36 cellular contexts compared by ENCODE assay signal in genomic region chr1:114701931-114702330, GRCh38. TPM values are rescaled to one million over a fixed set of nuclear protein-coding genes. Genes with fewer than 3 reads are reported as not detected.
"Had no signal": no experiment of that assay in that cellular context is flagged by ENCODE, and none has a peak within 500 bp of the region (broad histone marks: within the 10 kb centered on the region; RNA-seq: fewer than 3 reads in every experiment).

No MANE protein-coding gene starts in this region.

- H3K9me3 Mint-ChIP-seq: activated CD4-positive, alpha-beta T cell treated with anti-CD3 and anti-CD28 coated beads, Interleukin-2, amount 10 ng/mL, durations not matched to agents 24 days and 14 days; activated CD8-positive, alpha-beta T cell treated with anti-CD3 and anti-CD28 coated beads for 36 hours; activated naive CD4-positive, alpha-beta T cell treated with anti-CD3 and anti-CD28 coated beads, Interleukin-2, amount 50 U/mL, for 24 hours; activated naive CD8-positive, alpha-beta T cell treated with anti-CD3 and anti-CD28 coated beads, Interleukin-2, amount 10 ng/mL, durations not matched to agents 7 days and 5 days; activated T-cell treated with anti-CD3 and anti-CD28 coated beads, Interleukin-2, amount 50 U/mL, for 24 hours; activated T-helper 2 cell treated with anti-CD3 and anti-CD28 coated beads, Interferon-gamma antibody, Interleukin-2, Interleukin-4, amounts not matched to agents 10 μg/mL and 5 μg/mL and 100 μg/mL, durations not matched to agents 14 hours and 24 hours and 36 hours; central memory CD8-positive, alpha-beta T cell had no signal

- H3K27ac ChIP-seq: ascending aorta, cardiac muscle cell, PC-9, RWPE1 had no signal

- H3K4me3 Mint-ChIP-seq: activated CD4-positive, alpha-beta T cell treated with anti-CD3 and anti-CD28 coated beads, Interleukin-2, amount 10 ng/mL, durations not matched to agents 24 days and 14 days; activated CD8-positive, alpha-beta T cell treated with anti-CD3 and anti-CD28 coated beads for 36 hours; activated naive CD4-positive, alpha-beta T cell treated with anti-CD3 and anti-CD28 coated beads, Interleukin-2, amount 50 U/mL, for 24 hours; activated naive CD8-positive, alpha-beta T cell treated with anti-CD3 and anti-CD28 coated beads, Interleukin-2, amount 10 ng/mL, durations not matched to agents 7 days and 5 days; activated T-cell treated with anti-CD3 and anti-CD28 coated beads, Interleukin-2, amount 50 U/mL, for 24 hours; central memory CD8-positive, alpha-beta T cell had no signal

- H3K4me1 ChIP-seq: ascending aorta had no signal

- H3K4me2 ChIP-seq: PC-9 had no signal

- DNase-seq: activated CD4-positive, alpha-beta T cell treated with anti-CD3 and anti-CD28 coated beads, Interleukin-2, amount 10 ng/mL, durations not matched to agents 24 days and 14 days; activated CD4-positive, alpha-beta T cell treated with anti-CD3 and anti-CD28 coated beads, Interleukin-2, amount 50 U/mL, for 4 hours; activated CD8-positive, alpha-beta T cell treated with anti-CD3 and anti-CD28 coated beads for 36 hours; activated gamma-delta T cell; activated naive CD4-positive, alpha-beta T cell treated with Interleukin-2 at 50 U/mL for 16 hours; activated naive CD8-positive, alpha-beta T cell treated with anti-CD3 and anti-CD28 coated beads, Interleukin-2, amount 10 ng/mL, durations not matched to agents 7 days and 5 days; activated T-cell treated with anti-CD3 and anti-CD28 coated beads, Interleukin-2, amount 50 U/mL, for 24 hours; amygdala; Kasumi-1; MG63; MV-4-11; NCI-H1092 treated with DMSO at 0.1 percent for 48 hours; NCI-H1417; NCI-H146; NCI-H187; NCI-H2029 treated with DMSO at 0.1 percent for 48 hours; NCI-H2107; NCI-H2171; NCI-H510A; NCI-H526; NCI-H748 treated with DMSO at 0.1 percent for 48 hours; PC-9; SIG-M5; T1000 had no signal

- H3K27me3 ChIP-seq: ascending aorta, MG63 had no signal

- H3K4me3 ChIP-seq: ascending aorta, cardiac muscle cell, MG63, PC-9 had no signal

- FAIRE-seq: RCC 7860 had no signal

- H3K27ac Mint-ChIP-seq: activated CD4-positive, alpha-beta T cell treated with anti-CD3 and anti-CD28 coated beads, Interleukin-2, amount 10 ng/mL, durations not matched to agents 24 days and 14 days; activated CD8-positive, alpha-beta T cell treated with anti-CD3 and anti-CD28 coated beads for 36 hours; activated naive CD4-positive, alpha-beta T cell treated with anti-CD3 and anti-CD28 coated beads, Interleukin-2, amount 50 U/mL, for 24 hours; activated naive CD8-positive, alpha-beta T cell treated with anti-CD3 and anti-CD28 coated beads, Interleukin-2, amount 10 ng/mL, durations not matched to agents 7 days and 5 days; activated T-cell treated with anti-CD3 and anti-CD28 coated beads, Interleukin-2, amount 50 U/mL, for 24 hours; activated T-helper 2 cell treated with anti-CD3 and anti-CD28 coated beads, Interferon-gamma antibody, Interleukin-2, Interleukin-4, amounts not matched to agents 10 μg/mL and 5 μg/mL and 100 μg/mL, durations not matched to agents 14 hours and 24 hours and 36 hours had no signal

- H3K4me1 Mint-ChIP-seq: central memory CD8-positive, alpha-beta T cell had no signal

- ATAC-seq: activated CD8-positive, alpha-beta T cell treated with anti-CD3 and anti-CD28 coated beads for 36 hours; Right ventricle myocardium inferior had no signal

- H2AFZ ChIP-seq: PC-9 had no signal

- H3K9me3 ChIP-seq: ascending aorta, MG63 had no signal

RNA-seq across cellular contexts. Expression of gene AMPD1, which starts 6.6 kb away (rescaled TPM):
- total RNA-seq: activated CD4-positive, alpha-beta T cell treated with anti-CD3 and anti-CD28 coated beads, Interleukin-2, amount 10 ng/mL, durations not matched to agents 24 days and 14 days; activated CD8-positive, alpha-beta T cell treated with anti-CD3 and anti-CD28 coated beads for 36 hours; activated naive CD8-positive, alpha-beta T cell treated with anti-CD3 and anti-CD28 coated beads, Interleukin-2, amount 10 ng/mL, durations not matched to agents 7 days and 5 days; activated T-helper 2 cell treated with anti-CD3 and anti-CD28 coated beads, Interferon-gamma antibody, Interleukin-2, Interleukin-4, amounts not matched to agents 10 μg/mL and 5 μg/mL and 100 μg/mL, durations not matched to agents 14 hours and 24 hours and 36 hours; ascending aorta; cardiac muscle cell; OCI-LY7; PC-9; Right ventricle myocardium inferior; SK-MEL-5; T-helper 1 cell treated with Interleukin-12 subunit alpha and Interleukin-12 subunit beta and Interleukin-4 antibody, amounts not matched to agents 30 ng/mL and 1 ng/mL, for 36 hours; T-helper 2 cell treated with Interferon-gamma antibody and Interleukin-4, amounts not matched to agents 100 ng/mL and 5 ng/mL, for 36 hours had no signal
- polyA plus RNA-seq: cardiac muscle cell had no signal
